ENCODE assay signal across 8 cellular contexts in genomic region chr1:151164732-151165280, GRCh38. TPM values are rescaled to one million over a fixed set of nuclear protein-coding genes. Genes with fewer than 3 reads are reported as not detected.
DNase-seq lines count a peak whose midpoint lies in the region; ATAC-seq and TF ChIP-seq lines count a peak whose summit lies in the region.

No MANE protein-coding gene starts in this region.

- H3K27ac ChIP-seq in Peyer's patch (peak overlapping the region; percentile 79 to 84 (median 82)), esophagus (ENCODE audit: low read depth in 2 of 2, low read length in 1 of 2) (peak overlapping the region; percentile 75 to 89)

- peak overlapping the region; percentile 74 to 88 (median 77) for H3K4me3 ChIP-seq in Peyer's patch
- H3K4me3 ChIP-seq in esophagus (ENCODE audit: low read depth in 1 of 2, low read length in 2 of 2): peak overlapping the region; percentile 61 to 87

- WGBS in esophagus, 2 donors: 23 to 27% methylated on average over 11 of the region's 11 CpGs

- H3K27me3 ChIP-seq in Peyer's patch: no peaks in the 10 kb centered on the region
- no peaks in the 10 kb centered on the region for H3K27me3 ChIP-seq in esophagus (ENCODE audit: control insufficient read depth in 1 of 2, insufficient read depth in 2 of 2, low read length in 2 of 2)

- H3K4me1 ChIP-seq in Peyer's patch: peaks cover 0 to 19% (median 8%) of the 10 kb centered on the region in 4 donors
- peaks cover 2 to 5% of the 10 kb centered on the region in 2 donors for H3K4me1 ChIP-seq in esophagus (ENCODE audit: control insufficient read depth in 2 of 2, insufficient read depth in 2 of 2, low read length in 1 of 2)

- H3K36me3 Mint-ChIP-seq in CD14-positive monocyte (peaks cover 52 to 68% of the 10 kb centered on the region in 2 donors), neural crest cell (ENCODE audit: low read depth) (peaks cover 6% of the 10 kb centered on the region)

- intact Hi-C loops in CD14-positive monocyte (cut with micrococcal nuclease): loop anchor here (1.0 to 10.0 kb wide), 4 partner anchors 8 to 447 kb away; partner anchors contain the start of genes MINDY1 (in 2 of the 2), PRUNE1 (in 2 of the 2) and SNX27 (in 1 of the 2)

- peaks cover 0 to 33% (median 0%) of the 10 kb centered on the region in 3 donors for H3K36me3 ChIP-seq in Peyer's patch
- peaks cover 9 to 12% of the 10 kb centered on the region in 2 donors for H3K36me3 ChIP-seq in esophagus (ENCODE audit: control insufficient read depth in 2 of 2, insufficient read depth in 2 of 2, low read length in 1 of 2)

- H3K9me3 ChIP-seq in Peyer's patch: no peaks in the 10 kb centered on the region
- no peaks in the 10 kb centered on the region for H3K9me3 ChIP-seq in esophagus (ENCODE audit: control insufficient read depth in 2 of 2, insufficient read depth in 1 of 2, low read depth in 1 of 2, low read length in 1 of 2)

- DNase-seq in CD14-positive monocyte (ENCODE audit: low spot score): no peak
- DNase-seq in Peyer's patch: no peak
- DNase-seq in neural crest cell (ENCODE audit: low read depth, low spot score): no peak
- DNase-seq in activated CD4-positive, CD25-positive, alpha-beta regulatory T cell (lab: John Stamatoyannopoulos, UW): no peak

- H3K9me3 Mint-ChIP-seq in CD14-positive monocyte: no peaks in the 10 kb centered on the region
- no peaks in the 10 kb centered on the region for H3K9me3 Mint-ChIP-seq in neural crest cell

- H3K27ac Mint-ChIP-seq in CD14-positive monocyte: peak overlapping the region; percentile 45 to 93 (median 89)
- H3K27ac Mint-ChIP-seq in neural crest cell (ENCODE audit: unreplicated experiment): peak overlapping the region; percentile 91

- peaks cover 0 to 1% (median 0%) of the 10 kb centered on the region in 3 donors for H3K27me3 Mint-ChIP-seq in CD14-positive monocyte (ENCODE audit: low read depth in 3 of 3)
- H3K27me3 Mint-ChIP-seq in neural crest cell (ENCODE audit: low read depth): peaks cover 3% of the 10 kb centered on the region

- H3K4me3 Mint-ChIP-seq in CD14-positive monocyte (peak overlapping the region in 1 of 2 donors; percentile 95), neural crest cell (peak overlapping the region; percentile 93)

- no peak for ATAC-seq in GM19397 (IDR thresholded peaks at IDR 0.05; ENCODE audit: unreplicated experiment)
- ATAC-seq in HG02981 (IDR thresholded peaks at IDR 0.05; ENCODE audit: unreplicated experiment): no peak
- ATAC-seq in GM21367 (IDR thresholded peaks at IDR 0.05; ENCODE audit: unreplicated experiment): no peak

- no peak for TF ChIP-seq POLR2A in Peyer's patch (IDR thresholded peaks at IDR 0.05)

- TF ChIP-seq CTCF in CD14-positive monocyte (IDR thresholded peaks at IDR 0.05) (no peak), Peyer's patch (IDR thresholded peaks at IDR 0.05) (no peak), neural crest cell (conservative IDR thresholded peaks at IDR 0.05) (no peak)

- H3K4me1 Mint-ChIP-seq in CD14-positive monocyte (peaks cover 54% of the 10 kb centered on the region), neural crest cell (peaks cover 28% of the 10 kb centered on the region)

RNA-seq across cellular contexts. Expression of gene LYSMD1, which starts 0.9 kb away (rescaled TPM):
- polyA plus RNA-seq in CD14-positive monocyte (under 1 TPM in 1 of 2 donors, not detected in 1; 0.24 TPM), esophagus (1 to 10 TPM; 3.8 TPM)
- total RNA-seq in Peyer's patch (10 to 100 TPM in 2 of 4 donors, 1 to 10 TPM in 2; 6.0 to 11.7 (median 10.2) TPM), neural crest cell (11.2 and 11.9 TPM in 2 replicates)

RNA-seq across cellular contexts. Expression of gene SCNM1, which starts 1.1 kb away (rescaled TPM):
- polyA plus RNA-seq in CD14-positive monocyte: 100 to 1,000 TPM; 103 to 110 TPM
- 10 to 100 TPM; 16.1 to 48.9 (median 36.9) TPM for total RNA-seq in Peyer's patch
- polyA plus RNA-seq in esophagus: 10 to 100 TPM; 40.5 to 43.9 TPM
- 48.7 and 57.1 TPM in 2 replicates for total RNA-seq in neural crest cell

RNA-seq across cellular contexts. Expression of gene TNFAIP8L2, which starts 8.4 kb away (rescaled TPM):
- polyA plus RNA-seq in CD14-positive monocyte (100 to 1,000 TPM; 103 to 104 TPM), esophagus (1 to 10 TPM; 1.2 to 1.6 TPM)
- total RNA-seq in Peyer's patch (1 to 10 TPM in 2 of 4 donors, not detected in 2; 4.0 to 6.6 TPM), neural crest cell (not detected in 2 replicates)

RNA-seq across cellular contexts. Expression of gene TMOD4, which starts 11.0 kb away (rescaled TPM):
- not detected for polyA plus RNA-seq in CD14-positive monocyte
- total RNA-seq in Peyer's patch: 10 to 100 TPM in 1 of 4 donors, not detected in 3; 10.7 TPM
- polyA plus RNA-seq in esophagus: under 1 TPM; 0.14 to 0.22 TPM
- total RNA-seq in neural crest cell: 1.6 and 2.7 TPM in 2 replicates

RNA-seq across cellular contexts. Expression of gene SEMA6C, which starts 18.4 kb away (rescaled TPM):
- polyA plus RNA-seq in CD14-positive monocyte (1 to 10 TPM in 1 of 2 donors, under 1 TPM in 1; 0.39 to 1.4 TPM), esophagus (1 to 10 TPM; 3.3 to 7.2 TPM)
- total RNA-seq in Peyer's patch (10 to 100 TPM in 3 of 4 donors, 1 to 10 TPM in 1; 2.5 to 24.6 (median 16.6) TPM), neural crest cell (30.7 and 33.7 TPM in 2 replicates)
